In the genomic region with DNA sequence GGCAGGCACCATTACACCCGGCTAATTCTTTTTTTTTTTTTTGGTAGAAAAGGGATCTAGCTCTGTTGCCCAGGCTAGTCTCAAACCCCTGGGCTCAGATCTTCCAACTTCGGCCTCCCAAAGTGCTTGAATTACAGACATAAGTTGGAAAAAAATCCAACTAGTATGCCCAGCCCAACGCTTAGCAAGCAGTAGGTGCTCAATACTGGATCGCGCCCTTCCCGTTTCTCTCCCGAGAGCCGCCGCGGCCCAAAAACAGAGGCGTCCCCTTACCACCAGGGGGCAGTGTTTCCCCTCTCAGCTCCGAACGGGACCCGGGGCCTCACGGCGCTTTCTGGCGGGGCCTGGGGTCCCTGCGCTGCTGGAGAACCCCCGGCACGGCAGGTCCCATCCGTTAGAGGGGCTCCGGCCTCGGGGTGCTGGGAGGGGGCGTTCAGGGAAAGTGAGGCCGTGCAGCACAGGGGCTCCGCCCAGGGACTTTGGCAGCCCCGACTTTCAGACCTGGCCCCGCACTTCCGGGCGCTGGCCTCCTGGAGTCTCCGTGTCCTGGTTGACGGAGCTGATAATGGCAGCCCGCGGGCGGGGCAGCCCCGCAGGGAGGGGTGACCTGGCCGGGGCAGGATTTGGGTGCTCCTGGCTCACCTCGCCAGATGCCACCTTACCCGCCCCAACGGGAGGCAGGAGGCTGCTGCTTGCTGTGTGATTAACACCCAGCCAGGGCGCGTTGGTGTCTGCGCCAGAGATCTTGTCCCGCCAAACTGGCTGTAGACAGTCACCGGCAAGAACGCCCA, we compare ENCODE assay signal across 7 cellular contexts. TPM values are rescaled to one million over a fixed set of nuclear protein-coding genes. Genes with fewer than 3 reads are reported as not detected.
DNase-seq lines count a peak whose midpoint lies in the region; ATAC-seq, FAIRE-seq and TF ChIP-seq lines count a peak whose summit lies in the region.

No MANE protein-coding gene starts in this region.

- TF ChIP-seq POLR2A in H1 (IDR thresholded peaks at IDR 0.05; ENCODE audit: control extremely low read depth in 1 of 2, low read depth in 2 of 2, low read length in 2 of 2) = no peak

- peak; percentile 91 for DNase-seq in GM13977 (ENCODE audit: low spot score)
- peak; percentile 33 for DNase-seq in NCI-H82 treated with DMSO at 0.1 percent for 48 hours (lab: John Stamatoyannopoulos, UW; ENCODE audit: unreplicated experiment)
- DNase-seq in activated CD8-positive, alpha-beta memory T cell treated with anti-CD3 and anti-CD28 coated beads for 4 hours (ENCODE audit: low read depth in 2 of 2) = peak; percentile 65 to 72
- DNase-seq in H1 (ENCODE audit: low read depth in 1 of 2, low spot score in 2 of 2) = peak in 1 of 2 experiments; percentile 97
- DNase-seq in stimulated activated CD8-positive, alpha-beta memory T cell treated with anti-CD3 and anti-CD28 coated beads, Interleukin-15, amount 100 ng/mL, for 24 hours (ENCODE audit: low read depth) = peak; percentile 78

- in situ Hi-C loops in GM13977 (cut with MboI; ENCODE audit: low pct_unique_long_range_greater_than_20kb, low sequenced_read_pairs, unreplicated experiment) = loop anchor here (10.0 kb wide), 1 partner anchor 47 kb away; no protein-coding TSS in a partner anchor

- H3K56ac ChIP-seq in H1 (replicated peaks; ENCODE audit: insufficient read length, low read depth, low read length) = no peak overlapping the region

- no peaks in the 10 kb centered on the region; a peak in 2 of 7 replicates for H3K27me3 ChIP-seq in H1 (replicated peaks in 1 of 4; ENCODE audit: control insufficient read depth in 3 of 4, extremely low read depth in 1 of 4, insufficient read depth in 3 of 4, low read length in 3 of 4)

- H2AFZ ChIP-seq in H1 (ENCODE audit: low read length) = peak overlapping the region; percentile 94; the same call in 1 of the 2 replicates

- peak overlapping the region; percentile 83 for H4K5ac ChIP-seq in H1 (ENCODE audit: insufficient read length, low read depth, low read length)

- H2BK15ac ChIP-seq in H1 (ENCODE audit: low read length) = peak overlapping the region; percentile 94; the same call in 1 of the 2 replicates

- POLR2A ChIA-PET in H1 (lab: Charles Lee; ENCODE audit: partially characterized antibody) = interaction anchor here (0.9 to 1.5 kb wide), 9 partner anchors 8 to 49 kb away, joined by 3 to 10 read pairs (median 4); no protein-coding TSS in a partner anchor

- peak overlapping the region; percentile 78 for H3K18ac ChIP-seq in H1 (ENCODE audit: extremely low read depth, low read length)

- TF ChIP-seq RAD21 in H1 (IDR thresholded peaks at IDR 0.05 in 1 of 2, conservative IDR thresholded peaks at IDR 0.05 in 1 of 2; ENCODE audit: low read depth in 2 of 2, low read length in 2 of 2) = peak; percentile 76 to 80

- peak overlapping the region; percentile 52; the same call in 1 of the 2 replicates for H2BK5ac ChIP-seq in H1 (ENCODE audit: low read depth, low read length)

- peak overlapping the region; percentile 90; the same call in 1 of the 2 replicates for H4K8ac ChIP-seq in H1 (ENCODE audit: extremely low read depth, insufficient read depth, low read length)

- H3K4me2 ChIP-seq in H1 (ENCODE audit: insufficient read depth in 1 of 2, low read depth in 2 of 2, low read length in 2 of 2) = peak overlapping the region; percentile 48 to 97

- TF ChIP-seq CTCF in GM13977 (IDR thresholded peaks at IDR 0.05; ENCODE audit: extremely low read depth, insufficient read depth, missing control alignments) (peak; percentile 92), H1 (IDR thresholded peaks at IDR 0.05; ENCODE audit: control extremely low read depth in 1 of 3, insufficient read depth in 1 of 3, low read depth in 1 of 3, low read length in 3 of 3) (peak; percentile 83 to 89 (median 88))

- TF ChIP-seq EP300 in H1 (IDR thresholded peaks at IDR 0.05; ENCODE audit: borderline replicate concordance in 1 of 2, low read depth in 2 of 2, low read length in 2 of 2) = no peak

- no peak overlapping the region for H3K23ac ChIP-seq in H1 (ENCODE audit: insufficient read length)

- H4K20me1 ChIP-seq in H1 (replicated peaks in 1 of 2; ENCODE audit: control insufficient read depth in 1 of 2, insufficient read depth in 2 of 2, low read length in 2 of 2) = no peaks in the 10 kb centered on the region

- H2BK20ac ChIP-seq in H1 (ENCODE audit: low read length) = peak overlapping the region; percentile 32; the same call in 1 of the 2 replicates

- ATAC-seq in HG03442 (IDR thresholded peaks at IDR 0.05; ENCODE audit: unreplicated experiment) = peak; percentile 55

- WGBS in H1 (ENCODE audit: extremely low coverage in 1 of 2, insufficient coverage in 1 of 2, insufficient read length in 1 of 2, insufficient replicate concordance in 2 of 2, low coverage in 1 of 2, low lambda C conversion rate in 2 of 2, missing lambda C conversion rate in 1 of 2), 2 experiments = 11% methylated on average over 35 of the region's 46 CpGs; no CpG with 5 or more reads in 1 of the 2 experiments
- WGBS in mesodermal cell (ENCODE audit: insufficient coverage in 2 of 2), 2 experiments = 11 to 13% methylated on average over 39 of the region's 46 CpGs

- H3K4me1 ChIP-seq in H1 (replicated peaks in 1 of 4; ENCODE audit: control insufficient read depth in 3 of 4, insufficient read depth in 4 of 4, low read length in 3 of 4) (peaks cover 0 to 4% (median 1%) of the 10 kb centered on the region in 4 experiments; a peak in 5 of 7 replicates), mesodermal cell (ENCODE audit: control insufficient read depth, insufficient read depth, low read length, poor library complexity, severe bottlenecking) (peaks cover 3% of the 10 kb centered on the region)

- CTCF ChIA-PET in H1 (lab: Charles Lee; ENCODE audit: partially characterized antibody) = interaction anchor here (0.6 to 12.9 kb wide), 32 partner anchors 9 to 1004 kb away, joined by 3 to 250 read pairs (median 4); a partner anchor contains a TSS

- H3K36me3 ChIP-seq in H1 (ENCODE audit: control insufficient read depth in 2 of 4, insufficient read depth in 4 of 4, low read length in 3 of 4) (no peaks in the 10 kb centered on the region), mesodermal cell (ENCODE audit: control insufficient read depth, insufficient read depth, low read length) (no peaks in the 10 kb centered on the region)

- no peak overlapping the region for H3K27ac ChIP-seq in H1 (ENCODE audit: low read depth, low read length)
- peak overlapping the region; percentile 10 for H3K27ac ChIP-seq in mesodermal cell (ENCODE audit: low read depth, low read length, severe bottlenecking)

- peak overlapping the region; percentile 38 to 77 (median 46) for H3K4me3 ChIP-seq in H1 (ENCODE audit: extremely low read depth in 1 of 4, insufficient read depth in 2 of 4, low read depth in 3 of 4, low read length in 4 of 4)
- peak overlapping the region; percentile 35 for H3K4me3 ChIP-seq in mesodermal cell (ENCODE audit: extremely low read depth, insufficient read depth, low read length, poor library complexity, severe bottlenecking)

- H3K79me2 ChIP-seq in H1 (ENCODE audit: control insufficient read depth in 1 of 2, insufficient read depth in 2 of 2, low read length in 2 of 2) = no peaks in the 10 kb centered on the region

- H3K23me2 ChIP-seq in H1 (ENCODE audit: low read depth, low read length) = peaks cover 4% of the 10 kb centered on the region

- H2BK120ac ChIP-seq in H1 (replicated peaks; ENCODE audit: low read depth, low read length) = no peak overlapping the region

- H3K79me1 ChIP-seq in H1 (ENCODE audit: low read depth, low read length) = no peaks in the 10 kb centered on the region

- H2BK12ac ChIP-seq in H1 (ENCODE audit: low read depth, low read length) = 0 out of 2 replicates have a peak overlapping the region, but pooled peaks have one; percentile 71

- no peak overlapping the region for H3K14ac ChIP-seq in H1 (ENCODE audit: insufficient read length)

- H4K91ac ChIP-seq in H1 (replicated peaks; ENCODE audit: insufficient read length, low read length) = peak overlapping the region; percentile 73

- peak overlapping the region in 2 of 4 experiments; percentile 25 to 29; a peak in 3 of 7 replicates for H3K9ac ChIP-seq in H1 (replicated peaks in 1 of 4; ENCODE audit: extremely low read depth in 1 of 4, low read depth in 3 of 4, low read length in 3 of 4)

- FAIRE-seq in H1 (lab: Jason Lieb, UNC) = no peak

- H3K9me3 ChIP-seq in H1 (ENCODE audit: insufficient read depth in 2 of 2, low read depth in 1 of 2, low read length in 1 of 2) (no peaks in the 10 kb centered on the region), mesodermal cell (ENCODE audit: control insufficient read depth, low read length) (no peaks in the 10 kb centered on the region)

- no peak overlapping the region for H2AK5ac ChIP-seq in H1 (ENCODE audit: low read depth, low read length)

- H3K4ac ChIP-seq in H1 (replicated peaks; ENCODE audit: insufficient read length, low read depth, low read length) = peak overlapping the region; percentile 78

TF ChIP-seq in H1, 55 proteins besides CTCF, POLR2A, EP300 and RAD21 (continues in another document):
- TF ChIP-seq NANOG (IDR thresholded peaks at IDR 0.05; ENCODE audit: insufficient read depth, low read depth, low read length, poor library complexity, severe bottlenecking) (no peak), TBP (IDR thresholded peaks at IDR 0.05; ENCODE audit: low read depth, low read length) (peak; percentile 33; the same call in 1 of the 2 replicates), ASH2L (IDR thresholded peaks at IDR 0.05; ENCODE audit: low read length) (peak; percentile 60), TAF1 (IDR thresholded peaks at IDR 0.05; ENCODE audit: low read depth, low read length) (0 out of 2 replicates have a peak, but pooled peaks have one; percentile 28), SAP30 (IDR thresholded peaks at IDR 0.05; ENCODE audit: insufficient read depth, insufficient replicate concordance, low read length) (no peak), YY1 (IDR thresholded peaks at IDR 0.05; ENCODE audit: low read depth, low read length) (peak; percentile 50; the same call in 1 of the 2 replicates), PHF8 (conservative IDR thresholded peaks at IDR 0.05; ENCODE audit: low read depth, low read length) (peak; percentile 43; the same call in 1 of the 2 replicates)
- TF ChIP-seq, protein P1, sequence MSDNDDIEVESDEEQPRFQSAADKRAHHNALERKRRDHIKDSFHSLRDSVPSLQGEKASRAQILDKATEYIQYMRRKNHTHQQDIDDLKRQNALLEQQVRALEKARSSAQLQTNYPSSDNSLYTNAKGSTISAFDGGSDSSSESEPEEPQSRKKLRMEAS (IDR thresholded peaks at IDR 0.05) = peak; percentile 30

RNA-seq across cellular contexts. Expression of a gene that starts 15.2 kb away (rescaled TPM):
- total RNA-seq in H1 (2021; fragmentation: NEBNext Ultra II Directional; extraction: Animal tissue kit (Norgen Biotek cat#: 25700)) = 3.2 TPM in 2 replicates
- 5.1 and 5.4 TPM in 2 replicates for polyA plus RNA-seq in H1 (2011; rRNA removed)
- polyA plus RNA-seq in H1 (2011; cell fraction: cytosol; rRNA removed) = 4.7 TPM
- polyA plus RNA-seq in H1 (2011; cell fraction: nucleus; rRNA removed) = 1.7 TPM
- 4.0 to 4.8 TPM (median 4.4 TPM) in 4 replicates for polyA plus RNA-seq in H1 (2012, experiment 1 of 2)
- polyA plus RNA-seq in H1 (2012, experiment 2 of 2) = 4.2 TPM
- polyA plus RNA-seq in H1 (2013, experiment 1 of 2) = 4.3 TPM
- polyA plus RNA-seq in H1 (2013, experiment 2 of 2) = 5.6 TPM
- polyA minus RNA-seq in H1 (2011; rRNA and poly(A)+ RNA removed) = 3.7 and 4.1 TPM in 2 replicates
- 4.0 TPM for polyA minus RNA-seq in H1 (2011; cell fraction: cytosol; rRNA and poly(A)+ RNA removed)
- 2.9 TPM for polyA minus RNA-seq in H1 (2011; cell fraction: nucleus; rRNA and poly(A)+ RNA removed)
- polyA plus RNA-seq in mesodermal cell (2013, experiment 1 of 2) = 7.3 TPM
- polyA plus RNA-seq in mesodermal cell (2013, experiment 2 of 2) = 5.4 TPM
